8 cellular contexts compared by ENCODE assay signal in the genomic region with DNA sequence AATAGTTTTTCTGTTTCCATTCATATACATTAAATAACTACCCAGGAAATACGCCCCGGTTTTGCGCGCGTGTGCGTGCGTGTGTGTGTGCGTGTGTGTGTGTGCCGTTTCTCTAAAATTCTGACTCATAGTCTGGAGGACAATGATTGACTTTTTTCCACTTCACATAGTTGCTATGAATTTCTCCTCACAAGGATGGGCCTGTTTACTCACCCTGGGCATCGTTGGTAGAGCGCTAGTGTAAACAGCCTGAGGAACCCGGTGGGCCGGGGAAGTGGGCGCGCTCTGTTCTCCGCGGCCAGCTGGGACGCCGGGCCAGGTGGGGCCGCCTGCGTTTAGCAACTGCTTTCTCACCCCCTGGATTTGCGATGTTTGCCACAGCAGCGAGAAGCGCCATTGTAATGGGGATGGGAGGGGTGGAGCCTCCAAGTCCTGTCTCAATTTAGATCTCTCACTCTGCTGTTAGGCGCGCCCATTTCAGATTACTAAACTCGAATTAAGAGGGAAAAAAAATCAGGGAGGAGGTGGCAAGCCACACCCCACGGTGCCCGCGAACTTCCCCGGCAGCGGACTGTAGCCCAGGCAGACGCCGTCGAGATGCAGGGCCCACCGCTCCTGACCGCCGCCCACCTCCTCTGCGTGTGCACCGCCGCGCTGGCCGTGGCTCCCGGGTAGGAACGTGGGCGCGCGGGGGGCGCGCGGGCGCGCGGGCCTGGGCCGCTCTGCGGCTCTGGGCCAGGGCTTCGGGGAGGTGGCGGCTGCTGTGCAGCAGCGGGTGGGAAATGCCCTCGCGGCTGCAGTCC. TPM values are rescaled to one million over a fixed set of nuclear protein-coding genes. Genes with fewer than 3 reads are reported as not detected.
DNase-seq lines count a peak whose midpoint lies in the region; ATAC-seq and TF ChIP-seq lines count a peak whose summit lies in the region.

A gene (plus strand): TSS at position 585 of the 803 bp plus-strand sequence. CDS start 13 bp downstream, at position 598.

- no peak for TF ChIP-seq CTCF in epithelial cell of proximal tubule (conservative IDR thresholded peaks at IDR 0.05; ENCODE audit: low read depth, low read length)

- H3K4me1 ChIP-seq in muscle layer of duodenum (ENCODE audit: control insufficient read depth in 1 of 2, insufficient read depth in 2 of 2, low read length in 2 of 2): peaks cover 0 to 15% of the 10 kb centered on the region in 2 donors

- peak within 1 kb of the TSS; percentile 58 for H3K4me3 ChIP-seq in epithelial cell of proximal tubule (ENCODE audit: low read depth, low read length)
- H3K4me3 ChIP-seq in muscle layer of duodenum (ENCODE audit: low read depth in 1 of 2, low read length in 2 of 2): peak within 1 kb of the TSS; percentile 69 to 79

- peak; percentile 48 for ATAC-seq in HG03025 (IDR thresholded peaks at IDR 0.05; ENCODE audit: low FRiP score, unreplicated experiment)

- H3K9me3 ChIP-seq in muscle layer of duodenum (ENCODE audit: control insufficient read depth in 1 of 2, low read length in 2 of 2): no peaks in the 10 kb centered on the region

- peaks cover 0 to 5% of the 10 kb centered on the region in 2 donors for H3K36me3 ChIP-seq in muscle layer of duodenum (ENCODE audit: control insufficient read depth in 1 of 2, insufficient read depth in 2 of 2, low read length in 2 of 2)

- no peaks in the 10 kb centered on the region for H3K27me3 ChIP-seq in muscle layer of duodenum (ENCODE audit: low read depth, low read length)

- DNase-seq in NCI-H2081 (lab: John Stamatoyannopoulos, UW): peak; percentile 28 to 48
- DNase-seq in NCI-H2081 treated with DMSO at 0.1 percent for 48 hours (lab: John Stamatoyannopoulos, UW): no peak
- peak; percentile 65 for DNase-seq in NCI-H69 (lab: John Stamatoyannopoulos, UW)
- DNase-seq in activated CD8-positive, alpha-beta memory T cell treated with anti-CD3 and anti-CD28 coated beads, Interleukin-2, amount 50 U/mL, for 4 hours: peak; percentile 51
- peak; percentile 72 for DNase-seq in epithelial cell of proximal tubule (ENCODE audit: low read depth)
- peak; percentile 54 to 59 for DNase-seq in stimulated activated CD8-positive, alpha-beta memory T cell treated with anti-CD3 and anti-CD28 coated beads, Interleukin-7, amount 100 ng/mL, for 48 hours (ENCODE audit: extremely low read depth in 1 of 2, low read depth in 1 of 2)

- peak within 1 kb of the TSS; percentile 64 for H3K27ac ChIP-seq in muscle layer of duodenum (ENCODE audit: low read length)

RNA-seq across cellular contexts. Expression of the gene that starts here (rescaled TPM):
- total RNA-seq in epithelial cell of proximal tubule: 11.4 and 24.3 TPM in 2 replicates
